In the genomic region with DNA sequence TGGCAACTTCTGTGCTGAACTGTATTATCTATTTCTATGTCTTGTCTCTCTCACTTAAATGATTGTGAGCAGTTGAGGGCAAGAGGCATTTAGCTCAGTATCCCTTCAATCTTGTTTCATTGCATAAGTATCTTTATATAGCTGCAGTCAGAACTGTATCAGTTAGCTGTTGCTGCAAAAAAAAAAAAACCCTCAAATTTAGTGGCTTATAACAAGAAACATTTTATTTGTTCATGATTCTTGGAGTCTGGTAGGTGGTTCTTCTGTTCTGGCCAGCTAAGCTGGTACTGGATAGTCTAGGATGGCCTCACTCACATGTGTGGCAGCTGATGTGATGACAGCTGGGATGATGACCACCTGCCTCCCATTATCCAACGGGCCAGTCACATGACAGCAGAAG, we compare ENCODE assay signal across 34 cellular contexts.
"Had no signal": no experiment of that assay in that cellular context is flagged by ENCODE, and none has a peak within 500 bp of the region (broad histone marks: within the 10 kb centered on the region; RNA-seq: fewer than 3 reads in every experiment).

No MANE protein-coding gene starts in this region.

- H3K27me3 ChIP-seq: ascending aorta, breast epithelium, cardiac muscle cell had no signal

- H3K9me3 Mint-ChIP-seq: activated B cell treated with CpG ODN at 0.5 μM for 24 hours; activated naive CD4-positive, alpha-beta T cell treated with anti-CD3 and anti-CD28 coated beads, Interleukin-2, amount 10 ng/mL, durations not matched to agents 7 days and 5 days; activated naive CD8-positive, alpha-beta T cell treated with anti-CD3 and anti-CD28 coated beads, Interleukin-2, amount 10 ng/mL, durations not matched to agents 7 days and 5 days; activated T-cell treated with anti-CD3 and anti-CD28 coated beads, Interleukin-2, amount 50 U/mL, for 72 hours; dendritic cell treated with granulocyte-macrophage colony-stimulating factor and Interleukin-4, amounts not matched to agents 40 ng/mL and 50 ng/mL, for 4 days; endodermal cell; T-helper 2 cell treated with Interferon-gamma antibody and Interleukin-4, amounts not matched to agents 5 μg/mL and 100 μg/mL, for 36 hours had no signal

- H3K9me3 ChIP-seq: ascending aorta, breast epithelium had no signal

- H3K36me3 ChIP-seq: ascending aorta, breast epithelium, cardiac muscle cell, WERI-Rb-1 had no signal

- FAIRE-seq: frontal cortex had no signal

- H3K4me1 ChIP-seq: breast epithelium had no signal

- ATAC-seq: activated CD4-positive, CD25-positive, alpha-beta regulatory T cell treated with anti-CD3 and anti-CD28 coated beads, Interleukin-2, amount 50 U/mL, for 24 hours; activated CD8-positive, alpha-beta T cell treated with anti-CD3 and anti-CD28 coated beads, Interleukin-2, amount 10 ng/mL, durations not matched to agents 7 days and 5 days; activated naive CD4-positive, alpha-beta T cell treated with anti-CD3 and anti-CD28 coated beads, Interleukin-2, amount 50 U/mL, for 72 hours; activated T-cell treated with anti-CD3 and anti-CD28 coated beads, Interleukin-2, amount 50 U/mL, for 72 hours; esophagus mucosa; T-helper 17 cell had no signal

- DNase-seq: activated B cell treated with CpG ODN at 0.5 μM for 24 hours; activated CD4-positive, alpha-beta T cell treated with anti-CD3 and anti-CD28 coated beads for 48 hours; activated CD4-positive, alpha-beta T cell treated with anti-CD3 and anti-CD28 coated beads, Interleukin-2, amount 50 U/mL, for 1 hour; activated CD4-positive, alpha-beta T cell treated with anti-CD3 and anti-CD28 coated beads, Interleukin-2, amount 50 U/mL, for 48 hours; activated CD8-positive, alpha-beta memory T cell treated with anti-CD3 and anti-CD28 coated beads, Interleukin-2, amount 50 U/mL, for 48 hours; activated CD8-positive, alpha-beta T cell treated with anti-CD3 and anti-CD28 coated beads, Interleukin-2, amount 10 ng/mL, durations not matched to agents 7 days and 5 days; activated gamma-delta T cell; activated naive CD4-positive, alpha-beta T cell; activated naive CD4-positive, alpha-beta T cell treated with anti-CD3 and anti-CD28 coated beads, Interleukin-2, amount 10 ng/mL, durations not matched to agents 7 days and 5 days; activated naive CD8-positive, alpha-beta T cell treated with anti-CD3 and anti-CD28 coated beads, Interleukin-2, amount 10 ng/mL, durations not matched to agents 7 days and 5 days; activated T-cell treated with anti-CD3 and anti-CD28 coated beads for 4 hours; activated T-cell treated with anti-CD3 and anti-CD28 coated beads, Interleukin-2, amount 50 U/mL, for 24 hours; activated T-cell treated with anti-CD3 and anti-CD28 coated beads, Interleukin-2, amount 50 U/mL, for 72 hours; central memory CD4-positive, alpha-beta T cell; cerebellar nuclear complex; dorsolateral prefrontal cortex; effector memory CD4-positive, alpha-beta T cell; endodermal cell; foreskin fibroblast; T-helper 1 cell; T-helper 17 cell; T1000; WERI-Rb-1 had no signal

- H3K4me3 ChIP-seq: ascending aorta, breast epithelium, cardiac muscle cell, coronary artery, dorsolateral prefrontal cortex had no signal

- H3K27ac Mint-ChIP-seq: activated B cell treated with CpG ODN at 0.5 μM for 24 hours; activated CD8-positive, alpha-beta T cell treated with anti-CD3 and anti-CD28 coated beads, Interleukin-2, amount 10 ng/mL, durations not matched to agents 7 days and 5 days; activated naive CD4-positive, alpha-beta T cell treated with anti-CD3 and anti-CD28 coated beads, Interleukin-2, amount 10 ng/mL, durations not matched to agents 7 days and 5 days; activated naive CD4-positive, alpha-beta T cell treated with anti-CD3 and anti-CD28 coated beads, Interleukin-2, amount 50 U/mL, for 72 hours; activated naive CD8-positive, alpha-beta T cell treated with anti-CD3 and anti-CD28 coated beads, Interleukin-2, amount 10 ng/mL, durations not matched to agents 7 days and 5 days; activated T-cell treated with anti-CD3 and anti-CD28 coated beads, Interleukin-2, amount 50 U/mL, for 24 hours; activated T-cell treated with anti-CD3 and anti-CD28 coated beads, Interleukin-2, amount 50 U/mL, for 72 hours; brain; dendritic cell treated with granulocyte-macrophage colony-stimulating factor and Interleukin-4, amounts not matched to agents 40 ng/mL and 50 ng/mL, for 4 days; endodermal cell; T-helper 17 cell; T-helper 2 cell treated with Interferon-gamma antibody and Interleukin-4, amounts not matched to agents 5 μg/mL and 100 μg/mL, for 36 hours had no signal

- H3K27ac ChIP-seq: ascending aorta, breast epithelium, cardiac muscle cell, coronary artery, dorsolateral prefrontal cortex, WERI-Rb-1 had no signal

- H3K4me3 Mint-ChIP-seq: activated B cell treated with CpG ODN at 0.5 μM for 24 hours; activated CD8-positive, alpha-beta T cell treated with anti-CD3 and anti-CD28 coated beads, Interleukin-2, amount 10 ng/mL, durations not matched to agents 7 days and 5 days; activated naive CD4-positive, alpha-beta T cell treated with anti-CD3 and anti-CD28 coated beads, Interleukin-2, amount 10 ng/mL, durations not matched to agents 7 days and 5 days; activated naive CD8-positive, alpha-beta T cell treated with anti-CD3 and anti-CD28 coated beads, Interleukin-2, amount 10 ng/mL, durations not matched to agents 7 days and 5 days; activated T-cell treated with anti-CD3 and anti-CD28 coated beads, Interleukin-2, amount 50 U/mL, for 24 hours; activated T-cell treated with anti-CD3 and anti-CD28 coated beads, Interleukin-2, amount 50 U/mL, for 72 hours; brain; dendritic cell treated with granulocyte-macrophage colony-stimulating factor and Interleukin-4, amounts not matched to agents 40 ng/mL and 50 ng/mL, for 4 days; endodermal cell; T-helper 17 cell; T-helper 2 cell treated with Interferon-gamma antibody and Interleukin-4, amounts not matched to agents 5 μg/mL and 100 μg/mL, for 36 hours had no signal

- H3K36me3 Mint-ChIP-seq: activated naive CD4-positive, alpha-beta T cell treated with anti-CD3 and anti-CD28 coated beads, Interleukin-2, amount 10 ng/mL, durations not matched to agents 7 days and 5 days; activated naive CD4-positive, alpha-beta T cell treated with anti-CD3 and anti-CD28 coated beads, Interleukin-2, amount 50 U/mL, for 72 hours; activated naive CD8-positive, alpha-beta T cell treated with anti-CD3 and anti-CD28 coated beads, Interleukin-2, amount 10 ng/mL, durations not matched to agents 7 days and 5 days; brain had no signal

- H3K4me1 Mint-ChIP-seq: activated B cell treated with CpG ODN at 0.5 μM for 24 hours; activated naive CD4-positive, alpha-beta T cell treated with anti-CD3 and anti-CD28 coated beads, Interleukin-2, amount 10 ng/mL, durations not matched to agents 7 days and 5 days had no signal
